8 cellular contexts compared by ENCODE assay signal in genomic region chr3:9552252-9552999, GRCh38. TPM values are rescaled to one million over a fixed set of nuclear protein-coding genes. Genes with fewer than 3 reads are reported as not detected.
A peak's percentile ranks its signal among the peaks of the same experiment; 100 is the strongest.
DNase-seq lines count a peak whose midpoint lies in the region; ATAC-seq, FAIRE-seq and TF ChIP-seq lines count a peak whose summit lies in the region.

No MANE protein-coding gene starts in this region.

- no peak overlapping the region for H3K27ac Mint-ChIP-seq in WTC11
- no peak overlapping the region for H3K27ac Mint-ChIP-seq in nephron progenitor cell

- H3K9me3 Mint-ChIP-seq in WTC11 (0 out of 2 replicates have a peak, but pooled peaks cover under 1% of the 10 kb centered on the region), nephron progenitor cell (peaks cover under 1% of the 10 kb centered on the region)

- DNase-seq in DMS 273 (lab: John Stamatoyannopoulos, UW; ENCODE audit: unreplicated experiment) (peak; percentile 50), DMS 273 treated with DMSO at 0.1 percent for 48 hours (lab: John Stamatoyannopoulos, UW) (no peak), WTC11 (ENCODE audit: low spot score) (peak; percentile 92), epidermal melanocyte (ENCODE audit: insufficient read length, low spot score) (peak; percentile 69), nephron progenitor cell (peak; percentile 91), GM19239 (ENCODE audit: insufficient read length, low spot score) (no peak), SHP77 treated with DMSO at 0.1 percent for 48 hours (lab: John Stamatoyannopoulos, UW) (no peak)

- H3K36me3 Mint-ChIP-seq in WTC11 (no peaks in the 10 kb centered on the region), nephron progenitor cell (ENCODE audit: low read depth) (no peaks in the 10 kb centered on the region)

- H3K27me3 Mint-ChIP-seq in WTC11 (ENCODE audit: low read depth) (peaks cover 31% of the 10 kb centered on the region), nephron progenitor cell (ENCODE audit: low read depth, poor library complexity) (peaks cover 78% of the 10 kb centered on the region)

- no peak for FAIRE-seq in GM19239 (lab: Jason Lieb, UNC)

- H3K4me1 Mint-ChIP-seq in WTC11 (peaks cover 26% of the 10 kb centered on the region), nephron progenitor cell (no peaks in the 10 kb centered on the region)

- TF ChIP-seq CTCF in WTC11 (IDR thresholded peaks at IDR 0.05) (no peak), nephron progenitor cell (IDR thresholded peaks at IDR 0.05) (no peak)

- peak overlapping the region; percentile 95 for H3K4me3 Mint-ChIP-seq in WTC11
- H3K4me3 Mint-ChIP-seq in nephron progenitor cell = peak overlapping the region; percentile 42

- CTCF ChIA-PET in WTC11 (lab: Charles Lee) = interaction anchor here (0.6 to 2.8 kb wide), 9 partner anchors 9 to 179 kb away, joined by 3 to 22 read pairs (median 5); partner anchors contain the start of genes BRPF1 and MTMR14

- ATAC-seq in WTC11 (peak; percentile 72), GM21515 (IDR thresholded peaks at IDR 0.05; ENCODE audit: unreplicated experiment) (no peak)

- POLR2A ChIA-PET in WTC11 (lab: Charles Lee) = interaction anchor here (0.6 kb wide), 1 partner anchor 21 kb away, joined by 3 read pairs; no protein-coding TSS in a partner anchor

TF ChIP-seq in WTC11, 78 proteins besides CTCF, POLR2A, EP300 and RAD21 (continues in another document):
- TF ChIP-seq CREM (CRISPR knock-in tag; IDR thresholded peaks at IDR 0.05) (peak; percentile 78), FOXP1 (CRISPR knock-in tag; IDR thresholded peaks at IDR 0.05; ENCODE audit: borderline replicate concordance) (peak; percentile 99), FOXJ3 (CRISPR knock-in tag; IDR thresholded peaks at IDR 0.05; ENCODE audit: borderline replicate concordance) (no peak), IRF2 (CRISPR knock-in tag; IDR thresholded peaks at IDR 0.05; ENCODE audit: borderline replicate concordance, low read depth) (no peak), CBFB (CRISPR knock-in tag; IDR thresholded peaks at IDR 0.05; ENCODE audit: low read depth) (peak; percentile 95), KAT7 (CRISPR knock-in tag; IDR thresholded peaks at IDR 0.05; ENCODE audit: borderline replicate concordance) (no peak; the same call in 1 of the 2 replicates), ZNF121 (CRISPR knock-in tag; IDR thresholded peaks at IDR 0.05) (peak; percentile 57; the same call in 1 of the 2 replicates), NR2C2 (CRISPR knock-in tag; IDR thresholded peaks at IDR 0.05) (peak; percentile 67; the same call in 1 of the 2 replicates), FOXP4 (CRISPR knock-in tag; IDR thresholded peaks at IDR 0.05) (peak; percentile 99), NFE2L1 (CRISPR knock-in tag; IDR thresholded peaks at IDR 0.05) (peak; percentile 97), OVOL2 (CRISPR knock-in tag; IDR thresholded peaks at IDR 0.05; ENCODE audit: borderline replicate concordance) (no peak), SMAD4 (CRISPR knock-in tag; IDR thresholded peaks at IDR 0.05) (peak; percentile 98), GABPB1 (CRISPR knock-in tag; IDR thresholded peaks at IDR 0.05) (no peak), ZSCAN18 (CRISPR knock-in tag; IDR thresholded peaks at IDR 0.05) (no peak), SMAD3 (CRISPR knock-in tag; IDR thresholded peaks at IDR 0.05; ENCODE audit: borderline replicate concordance) (peak; percentile 98), RORB (CRISPR knock-in tag; IDR thresholded peaks at IDR 0.05) (no peak), TEAD1 (CRISPR knock-in tag; IDR thresholded peaks at IDR 0.05) (peak; percentile 99), GTF2I (CRISPR knock-in tag; conservative IDR thresholded peaks at IDR 0.05) (no peak), ATF2 (CRISPR knock-in tag; IDR thresholded peaks at IDR 0.05; ENCODE audit: borderline replicate concordance, low read depth) (peak; percentile 74; the same call in 1 of the 2 replicates), NR1H2 (CRISPR knock-in tag; IDR thresholded peaks at IDR 0.05) (0 out of 2 replicates have a peak, but pooled peaks have one; percentile 65), FOXK1 (CRISPR knock-in tag; IDR thresholded peaks at IDR 0.05) (peak; percentile 95)
- TF ChIP-seq, protein P1, sequence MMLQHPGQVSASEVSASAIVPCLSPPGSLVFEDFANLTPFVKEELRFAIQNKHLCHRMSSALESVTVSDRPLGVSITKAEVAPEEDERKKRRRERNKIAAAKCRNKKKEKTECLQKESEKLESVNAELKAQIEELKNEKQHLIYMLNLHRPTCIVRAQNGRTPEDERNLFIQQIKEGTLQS (CRISPR knock-in tag; conservative IDR thresholded peaks at IDR 0.05) = peak; percentile 75
- TF ChIP-seq, protein P2, sequence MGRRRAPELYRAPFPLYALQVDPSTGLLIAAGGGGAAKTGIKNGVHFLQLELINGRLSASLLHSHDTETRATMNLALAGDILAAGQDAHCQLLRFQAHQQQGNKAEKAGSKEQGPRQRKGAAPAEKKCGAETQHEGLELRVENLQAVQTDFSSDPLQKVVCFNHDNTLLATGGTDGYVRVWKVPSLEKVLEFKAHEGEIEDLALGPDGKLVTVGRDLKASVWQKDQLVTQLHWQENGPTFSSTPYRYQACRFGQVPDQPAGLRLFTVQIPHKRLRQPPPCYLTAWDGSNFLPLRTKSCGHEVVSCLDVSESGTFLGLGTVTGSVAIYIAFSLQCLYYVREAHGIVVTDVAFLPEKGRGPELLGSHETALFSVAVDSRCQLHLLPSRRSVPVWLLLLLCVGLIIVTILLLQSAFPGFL (CRISPR knock-in tag; IDR thresholded peaks at IDR 0.05; ENCODE audit: borderline replicate concordance) = peak; percentile 41; the same call in 1 of the 2 replicates
- TF ChIP-seq, protein P3, sequence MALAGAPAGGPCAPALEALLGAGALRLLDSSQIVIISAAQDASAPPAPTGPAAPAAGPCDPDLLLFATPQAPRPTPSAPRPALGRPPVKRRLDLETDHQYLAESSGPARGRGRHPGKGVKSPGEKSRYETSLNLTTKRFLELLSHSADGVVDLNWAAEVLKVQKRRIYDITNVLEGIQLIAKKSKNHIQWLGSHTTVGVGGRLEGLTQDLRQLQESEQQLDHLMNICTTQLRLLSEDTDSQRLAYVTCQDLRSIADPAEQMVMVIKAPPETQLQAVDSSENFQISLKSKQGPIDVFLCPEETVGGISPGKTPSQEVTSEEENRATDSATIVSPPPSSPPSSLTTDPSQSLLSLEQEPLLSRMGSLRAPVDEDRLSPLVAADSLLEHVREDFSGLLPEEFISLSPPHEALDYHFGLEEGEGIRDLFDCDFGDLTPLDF (CRISPR knock-in tag; IDR thresholded peaks at IDR 0.05) = peak; percentile 96
- TF ChIP-seq, protein P4, sequence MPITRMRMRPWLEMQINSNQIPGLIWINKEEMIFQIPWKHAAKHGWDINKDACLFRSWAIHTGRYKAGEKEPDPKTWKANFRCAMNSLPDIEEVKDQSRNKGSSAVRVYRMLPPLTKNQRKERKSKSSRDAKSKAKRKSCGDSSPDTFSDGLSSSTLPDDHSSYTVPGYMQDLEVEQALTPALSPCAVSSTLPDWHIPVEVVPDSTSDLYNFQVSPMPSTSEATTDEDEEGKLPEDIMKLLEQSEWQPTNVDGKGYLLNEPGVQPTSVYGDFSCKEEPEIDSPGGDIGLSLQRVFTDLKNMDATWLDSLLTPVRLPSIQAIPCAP (CRISPR knock-in tag; IDR thresholded peaks at IDR 0.05) = peak; percentile 95

RNA-seq across cellular contexts. Expression of gene LHFPL4, which starts 1.2 kb away (rescaled TPM):
- 18.9 to 26.8 TPM (median 24.4 TPM) in 3 replicates for total RNA-seq in WTC11 (2021)

Comparison
In these comparisons a context has a peak if more than half of its experiments do, and no peak if none do; other contexts are left out.
1. DNase-seq: peak in DMS 273 (single experiment), WTC11 (single experiment), epidermal melanocyte (single experiment) and nephron progenitor cell (single experiment); none in DMS 273 treated with DMSO at 0.1 percent for 48 hours (single experiment), GM19239 (single experiment) and SHP77 treated with DMSO at 0.1 percent for 48 hours (single experiment).